Comparison of ENCODE assay signal across 8 cellular contexts in genomic region chr1:184755226-184756065, GRCh38. TPM values are rescaled to one million over a fixed set of nuclear protein-coding genes. Genes with fewer than 3 reads are reported as not detected.
A peak's percentile ranks its signal among the peaks of the same experiment; 100 is the strongest.
DNase-seq lines count a peak whose midpoint lies in the region; ATAC-seq and TF ChIP-seq lines count a peak whose summit lies in the region.

No MANE protein-coding gene starts in this region.

- no peaks in the 10 kb centered on the region for H3K9me3 Mint-ChIP-seq in activated CD8-positive, alpha-beta memory T cell treated with anti-CD3 and anti-CD28 coated beads, Interleukin-2, amount 10 ng/mL, durations not matched to agents 7 days and 5 days (ENCODE audit: low read depth)
- no peaks in the 10 kb centered on the region for H3K9me3 Mint-ChIP-seq in stimulated activated naive CD8-positive, alpha-beta T cell treated with anti-CD3 and anti-CD28 coated beads, Interleukin-15, amount 100 ng/mL, for 72 hours

- no peak for TF ChIP-seq POLR2A in Peyer's patch (IDR thresholded peaks at IDR 0.05)

- H3K27me3 ChIP-seq in Peyer's patch: no peaks in the 10 kb centered on the region

- peaks cover 0 to 19% (median 0%) of the 10 kb centered on the region in 4 donors for H3K4me1 ChIP-seq in Peyer's patch

- H3K36me3 ChIP-seq in Peyer's patch: no peaks in the 10 kb centered on the region

- peak; percentile 1 for ATAC-seq in activated CD8-positive, alpha-beta memory T cell treated with anti-CD3 and anti-CD28 coated beads, Interleukin-2, amount 10 ng/mL, durations not matched to agents 7 days and 5 days
- peak; percentile 10 for ATAC-seq in HG02623 (IDR thresholded peaks at IDR 0.05; ENCODE audit: unreplicated experiment)
- ATAC-seq in stimulated activated naive CD8-positive, alpha-beta T cell treated with anti-CD3 and anti-CD28 coated beads, Interleukin-15, amount 100 ng/mL, for 72 hours: peak; percentile 22
- no peak for ATAC-seq in HG03025 (IDR thresholded peaks at IDR 0.05; ENCODE audit: low FRiP score, unreplicated experiment)

- H3K4me3 ChIP-seq in Peyer's patch (peak overlapping the region; percentile 90 to 97 (median 93)), cardiac fibroblast (replicated peaks in 1 of 2; ENCODE audit: low read depth in 2 of 2, low read length in 2 of 2) (peak overlapping the region; percentile 71 to 96)

- peak overlapping the region; percentile 85 for H3K27ac Mint-ChIP-seq in activated CD8-positive, alpha-beta memory T cell treated with anti-CD3 and anti-CD28 coated beads, Interleukin-2, amount 10 ng/mL, durations not matched to agents 7 days and 5 days
- peak overlapping the region; percentile 95 to 99 for H3K27ac Mint-ChIP-seq in stimulated activated naive CD8-positive, alpha-beta T cell treated with anti-CD3 and anti-CD28 coated beads, Interleukin-15, amount 100 ng/mL, for 72 hours

- H3K4me3 Mint-ChIP-seq in activated CD8-positive, alpha-beta memory T cell treated with anti-CD3 and anti-CD28 coated beads, Interleukin-2, amount 10 ng/mL, durations not matched to agents 7 days and 5 days: peak overlapping the region; percentile 95
- peak overlapping the region; percentile 88 to 99 for H3K4me3 Mint-ChIP-seq in stimulated activated naive CD8-positive, alpha-beta T cell treated with anti-CD3 and anti-CD28 coated beads, Interleukin-15, amount 100 ng/mL, for 72 hours

- H3K4me1 Mint-ChIP-seq in activated CD8-positive, alpha-beta memory T cell treated with anti-CD3 and anti-CD28 coated beads, Interleukin-2, amount 10 ng/mL, durations not matched to agents 7 days and 5 days: peaks cover 30% of the 10 kb centered on the region
- H3K4me1 Mint-ChIP-seq in stimulated activated naive CD8-positive, alpha-beta T cell treated with anti-CD3 and anti-CD28 coated beads, Interleukin-15, amount 100 ng/mL, for 72 hours: peaks cover 28% of the 10 kb centered on the region

- peak overlapping the region; percentile 58 to 95 (median 84) for H3K27ac ChIP-seq in Peyer's patch

- H3K27me3 Mint-ChIP-seq in activated CD8-positive, alpha-beta memory T cell treated with anti-CD3 and anti-CD28 coated beads, Interleukin-2, amount 10 ng/mL, durations not matched to agents 7 days and 5 days: no peaks in the 10 kb centered on the region
- peaks cover 15% of the 10 kb centered on the region for H3K27me3 Mint-ChIP-seq in stimulated activated naive CD8-positive, alpha-beta T cell treated with anti-CD3 and anti-CD28 coated beads, Interleukin-15, amount 100 ng/mL, for 72 hours

- CTCF ChIA-PET in activated CD8-positive, alpha-beta memory T cell treated with anti-CD3 and anti-CD28 coated beads, Interleukin-2, amount 10 ng/mL, durations not matched to agents 7 days and 5 days (lab: Charles Lee): interaction anchor here (0.9 to 1.7 kb wide), 9 partner anchors 12 to 415 kb away, joined by 3 to 10 read pairs (median 4); no protein-coding TSS in a partner anchor

- peaks cover 3% of the 10 kb centered on the region for H3K36me3 Mint-ChIP-seq in activated CD8-positive, alpha-beta memory T cell treated with anti-CD3 and anti-CD28 coated beads, Interleukin-2, amount 10 ng/mL, durations not matched to agents 7 days and 5 days

- H3K9me3 ChIP-seq in Peyer's patch: no peaks in the 10 kb centered on the region

- DNase-seq in activated CD8-positive, alpha-beta memory T cell treated with anti-CD3 and anti-CD28 coated beads, Interleukin-2, amount 10 ng/mL, durations not matched to agents 7 days and 5 days: peak; percentile 48
- no peak for DNase-seq in activated CD8-positive, alpha-beta memory T cell treated with anti-CD3 and anti-CD28 coated beads, Interleukin-2, amount 50 U/mL, for 4 hours
- DNase-seq in Peyer's patch: peak in 1 of 3 donors; percentile 22
- peak; percentile 38 to 59 for DNase-seq in cardiac fibroblast (ENCODE audit: low read depth in 2 of 2)
- DNase-seq in left kidney (ENCODE audit: low read depth, low spot score): peak; percentile 58
- peak in 1 of 2 donors; percentile 41 for DNase-seq in stimulated activated naive CD8-positive, alpha-beta T cell treated with anti-CD3 and anti-CD28 coated beads, Interleukin-15, amount 100 ng/mL, for 72 hours

- TF ChIP-seq CTCF in Peyer's patch (IDR thresholded peaks at IDR 0.05): no peak
- TF ChIP-seq CTCF in cardiac fibroblast (IDR thresholded peaks at IDR 0.05; ENCODE audit: low read depth, low read length): no peak

RNA-seq across cellular contexts. Expression of gene EDEM3, which starts 0.8 kb away (rescaled TPM):
- total RNA-seq in activated CD8-positive, alpha-beta memory T cell treated with anti-CD3 and anti-CD28 coated beads, Interleukin-2, amount 10 ng/mL, durations not matched to agents 7 days and 5 days: 10 to 100 TPM; 23.0 to 25.4 TPM
- 10 to 100 TPM; 26.4 to 43.8 (median 35.8) TPM for total RNA-seq in Peyer's patch
